30 cellular contexts compared by ENCODE assay signal in genomic region chr6:144793744-144794143, GRCh38.
"Had no signal": no experiment of that assay in that cellular context is flagged by ENCODE, and none has a peak within 500 bp of the region (broad histone marks: within the 10 kb centered on the region; RNA-seq: fewer than 3 reads in every experiment).

No MANE protein-coding gene starts in this region.

- H3K27ac Mint-ChIP-seq: activated B cell treated with CpG ODN at 0.5 μM for 24 hours; activated CD8-positive, alpha-beta T cell treated with anti-CD3 and anti-CD28 coated beads for 36 hours; activated naive CD8-positive, alpha-beta T cell; activated T-helper 17 cell treated with anti-CD3 and anti-CD28 coated beads, Interleukin-2, amount 50 U/mL, for 72 hours; dendritic cell treated with granulocyte-macrophage colony-stimulating factor and Interleukin-4, amounts not matched to agents 40 ng/mL and 50 ng/mL, for 4 days; endodermal cell; T-helper 17 cell; T-helper 2 cell treated with Interferon-gamma antibody and Interleukin-4, amounts not matched to agents 5 μg/mL and 100 μg/mL, for 36 hours had no signal

- H3K4me1 Mint-ChIP-seq: activated B cell treated with CpG ODN at 0.5 μM for 24 hours; activated T-helper 17 cell treated with anti-CD3 and anti-CD28 coated beads, Interleukin-2, amount 50 U/mL, for 72 hours; central memory CD8-positive, alpha-beta T cell; T-helper 17 cell had no signal

- FAIRE-seq: astrocyte, bronchial epithelial cell, frontal cortex had no signal

- ATAC-seq: activated CD4-positive, CD25-positive, alpha-beta regulatory T cell treated with anti-CD3 and anti-CD28 coated beads, Interleukin-2, amount 50 U/mL, for 24 hours; activated CD8-positive, alpha-beta T cell treated with anti-CD3 and anti-CD28 coated beads for 36 hours; activated T-cell treated with anti-CD3 and anti-CD28 coated beads, Interleukin-2, amount 50 U/mL, for 4 hours; activated T-helper 17 cell treated with anti-CD3 and anti-CD28 coated beads, Interleukin-2, amount 50 U/mL, for 72 hours; esophagus mucosa; T-helper 17 cell had no signal

- H3K4me3 Mint-ChIP-seq: activated B cell treated with CpG ODN at 0.5 μM for 24 hours; activated CD8-positive, alpha-beta T cell treated with anti-CD3 and anti-CD28 coated beads for 36 hours; activated naive CD8-positive, alpha-beta T cell; activated T-cell treated with anti-CD3 and anti-CD28 coated beads, Interleukin-2, amount 50 U/mL, for 4 hours; activated T-helper 17 cell treated with anti-CD3 and anti-CD28 coated beads, Interleukin-2, amount 50 U/mL, for 72 hours; central memory CD8-positive, alpha-beta T cell; dendritic cell treated with granulocyte-macrophage colony-stimulating factor and Interleukin-4, amounts not matched to agents 40 ng/mL and 50 ng/mL, for 4 days; endodermal cell; T-helper 17 cell; T-helper 2 cell treated with Interferon-gamma antibody and Interleukin-4, amounts not matched to agents 5 μg/mL and 100 μg/mL, for 36 hours had no signal

- DNase-seq: activated B cell treated with CpG ODN at 0.5 μM for 24 hours; activated CD4-positive, alpha-beta T cell treated with anti-CD3 and anti-CD28 coated beads for 48 hours; activated CD4-positive, alpha-beta T cell treated with anti-CD3 and anti-CD28 coated beads, Interleukin-2, amount 50 U/mL, for 1 hour; activated CD4-positive, alpha-beta T cell treated with anti-CD3 and anti-CD28 coated beads, Interleukin-2, amount 50 U/mL, for 48 hours; activated CD8-positive, alpha-beta memory T cell treated with anti-CD3 and anti-CD28 coated beads for 24 hours; activated CD8-positive, alpha-beta T cell treated with anti-CD3 and anti-CD28 coated beads for 36 hours; activated effector memory CD4-positive, alpha-beta T cell treated with Interleukin-2 at 50 U/mL for 16 hours; activated gamma-delta T cell treated with Interleukin-2 at 50 U/mL for 16 hours; activated naive CD4-positive, alpha-beta T cell treated with anti-CD3 and anti-CD28 coated beads, Interleukin-2, amount 50 U/mL, for 16 hours; activated naive CD4-positive, alpha-beta T cell treated with Interleukin-2 at 50 U/mL for 16 hours; activated T-cell treated with anti-CD3 and anti-CD28 coated beads, Interleukin-2, amount 50 U/mL, for 4 hours; amniotic stem cell; brain microvascular endothelial cell; effector memory CD4-positive, alpha-beta T cell; endodermal cell; foreskin fibroblast; T-helper 1 cell; T-helper 17 cell; T1000; WERI-Rb-1 had no signal
